Comparison of ENCODE assay signal across 10 cellular contexts in genomic region chr1:156742017-156742416, GRCh38. TPM values are rescaled to one million over a fixed set of nuclear protein-coding genes. Genes with fewer than 3 reads are reported as not detected.
A peak's percentile ranks its signal among the peaks of the same experiment; 100 is the strongest.
DNase-seq lines count a peak whose midpoint lies in the region; ATAC-seq, FAIRE-seq and TF ChIP-seq lines count a peak whose summit lies in the region.
"Had no signal": no experiment of that assay in that cellular context is flagged by ENCODE, and none has a peak within 500 bp of the region (broad histone marks: within the 10 kb centered on the region; RNA-seq: fewer than 3 reads in every experiment).

No MANE protein-coding gene starts in this region.

- H2AFZ ChIP-seq in keratinocyte (ENCODE audit: control insufficient read depth, low read length) = no peak overlapping the region

- no peak overlapping the region for H3K9ac ChIP-seq in keratinocyte (ENCODE audit: control insufficient read depth, extremely low read depth, insufficient read depth, low read length)

- CTCF ChIA-PET in activated CD4-positive, alpha-beta memory T cell treated with anti-CD3 and anti-CD28 coated beads for 36 hours (lab: Charles Lee) = interaction anchor here (0.6 to 6.1 kb wide), 8 partner anchors 10 to 97 kb away, joined by 3 to 64 read pairs (median 6); partner anchors contain the start of genes HDGF, ISG20L2 and METTL25B

- dilution Hi-C loops in keratinocyte (cut with MboI; ENCODE audit: extremely low pct_ligation_motif_present, low sequenced_read_pairs) = no loop called here

- H3K4me3 Mint-ChIP-seq in activated T-cell treated with anti-CD3 and anti-CD28 coated beads, Interleukin-2, amount 50 U/mL, for 4 hours = peak overlapping the region; percentile 92
- peak overlapping the region; percentile 89 for H3K4me3 Mint-ChIP-seq in activated CD4-positive, alpha-beta memory T cell treated with anti-CD3 and anti-CD28 coated beads for 36 hours

- peak overlapping the region; percentile 49 for H3K27ac ChIP-seq in keratinocyte (ENCODE audit: control insufficient read depth, insufficient read depth, low read length)
- peak overlapping the region; percentile 98 for H3K27ac ChIP-seq in temporal lobe (ENCODE audit: low read depth, low read length)

- peaks cover 50% of the 10 kb centered on the region for H3K79me2 ChIP-seq in keratinocyte (ENCODE audit: control insufficient read depth, insufficient read depth, low read length)

- no peak for DNase-seq in activated T-cell treated with anti-CD3 and anti-CD28 coated beads, Interleukin-2, amount 50 U/mL, for 4 hours
- DNase-seq in activated T-cell treated with anti-CD3 and anti-CD28 coated beads, Interleukin-2, amount 50 U/mL, for 1 hour = no peak
- DNase-seq in activated CD4-positive, alpha-beta memory T cell treated with anti-CD3 and anti-CD28 coated beads for 36 hours = peak; percentile 66
- no peak for DNase-seq in keratinocyte (ENCODE audit: low read depth, low spot score)
- DNase-seq in dedifferentiated amniotic fluid mesenchymal stem cell (ENCODE audit: extremely low spot score) = no peak
- no peak for DNase-seq in GM19239 (ENCODE audit: insufficient read length, low spot score)
- DNase-seq in mucosa of gallbladder (ENCODE audit: low spot score) = no peak
- DNase-seq: NCI-H2107 had no signal

- FAIRE-seq in keratinocyte (lab: Jason Lieb, UNC) = no peak
- FAIRE-seq in GM19239 (lab: Jason Lieb, UNC) = no peak

- peaks cover 28 to 38% of the 10 kb centered on the region in 2 experiments for H3K36me3 ChIP-seq in keratinocyte (ENCODE audit: control insufficient read depth in 2 of 2, extremely low read depth in 1 of 2, insufficient read depth in 2 of 2, low read length in 2 of 2)

- TF ChIP-seq CTCF in keratinocyte (optimal IDR thresholded peaks at IDR 0.05 in 1 of 3, IDR thresholded peaks at IDR 0.05 in 1 of 3, conservative IDR thresholded peaks at IDR 0.05 in 1 of 3; ENCODE audit: extremely low read depth in 1 of 3, insufficient read depth in 2 of 3, low read length in 3 of 3) = no peak

- peak overlapping the region; percentile 95 for H3K27ac Mint-ChIP-seq in activated CD4-positive, alpha-beta memory T cell treated with anti-CD3 and anti-CD28 coated beads for 36 hours

- peaks cover 18% of the 10 kb centered on the region for H3K4me1 ChIP-seq in keratinocyte (ENCODE audit: control insufficient read depth, extremely low read depth, insufficient read depth, low read length)

- POLR2A ChIA-PET in activated CD4-positive, alpha-beta memory T cell treated with anti-CD3 and anti-CD28 coated beads for 36 hours (lab: Charles Lee) = interaction anchor here (1.8 to 4.9 kb wide), 3 partner anchors 8 to 13 kb away, joined by 11 to 90 read pairs (median 48); partner anchors contain the start of genes HDGF, ISG20L2 and METTL25B

- H3K4me3 ChIP-seq in keratinocyte (ENCODE audit: control insufficient read depth in 2 of 3, extremely low read depth in 1 of 3, insufficient read depth in 2 of 3, low read depth in 1 of 3, low read length in 3 of 3) = no peak overlapping the region
- H3K4me3 ChIP-seq: lung had no signal

- no peaks in the 10 kb centered on the region for H3K27me3 Mint-ChIP-seq in activated T-cell treated with anti-CD3 and anti-CD28 coated beads, Interleukin-2, amount 50 U/mL, for 4 hours (ENCODE audit: low read depth)
- no peaks in the 10 kb centered on the region for H3K27me3 Mint-ChIP-seq in activated CD4-positive, alpha-beta memory T cell treated with anti-CD3 and anti-CD28 coated beads for 36 hours

- no peaks in the 10 kb centered on the region for H3K9me1 ChIP-seq in keratinocyte (ENCODE audit: control insufficient read depth, extremely low read depth, insufficient read depth, low read length)

- peaks cover 35% of the 10 kb centered on the region for H3K36me3 Mint-ChIP-seq in activated T-cell treated with anti-CD3 and anti-CD28 coated beads, Interleukin-2, amount 50 U/mL, for 4 hours (ENCODE audit: insufficient read depth)
- peaks cover 52% of the 10 kb centered on the region for H3K36me3 Mint-ChIP-seq in activated CD4-positive, alpha-beta memory T cell treated with anti-CD3 and anti-CD28 coated beads for 36 hours

- intact Hi-C loops in activated CD4-positive, alpha-beta memory T cell treated with anti-CD3 and anti-CD28 coated beads for 36 hours (cut with micrococcal nuclease) = loop anchor here (5.0 kb wide), 3 partner anchors 75 to 885 kb away; partner anchors contain the start of genes GON4L, SH2D2A, SMG5 and SYT11

- no peaks in the 10 kb centered on the region for H3K9me3 Mint-ChIP-seq in activated T-cell treated with anti-CD3 and anti-CD28 coated beads, Interleukin-2, amount 50 U/mL, for 4 hours
- H3K9me3 Mint-ChIP-seq in activated CD4-positive, alpha-beta memory T cell treated with anti-CD3 and anti-CD28 coated beads for 36 hours = no peaks in the 10 kb centered on the region

- no peaks in the 10 kb centered on the region for H4K20me1 ChIP-seq in keratinocyte (ENCODE audit: control insufficient read depth, extremely low read depth, insufficient read depth, low read length)

- peaks cover 37% of the 10 kb centered on the region for H3K4me1 Mint-ChIP-seq in activated T-cell treated with anti-CD3 and anti-CD28 coated beads, Interleukin-2, amount 50 U/mL, for 4 hours (ENCODE audit: low read depth)
- peaks cover 57% of the 10 kb centered on the region for H3K4me1 Mint-ChIP-seq in activated CD4-positive, alpha-beta memory T cell treated with anti-CD3 and anti-CD28 coated beads for 36 hours (ENCODE audit: low read depth)

- no peaks in the 10 kb centered on the region for H3K9me3 ChIP-seq in keratinocyte (ENCODE audit: control insufficient read depth, low read depth, low read length)

- no peaks in the 10 kb centered on the region for H3K27me3 ChIP-seq in keratinocyte (ENCODE audit: control insufficient read depth, extremely low read depth, insufficient read depth, low read length)

- ATAC-seq in activated T-cell treated with anti-CD3 and anti-CD28 coated beads, Interleukin-2, amount 50 U/mL, for 4 hours = no peak

- H3K4me2 ChIP-seq in keratinocyte (ENCODE audit: control insufficient read depth, extremely low read depth, insufficient read depth, low read depth, low read length) = peak overlapping the region; percentile 57

RNA-seq across cellular contexts. Expression of gene MRPL24, which starts 1.1 kb away (rescaled TPM):
- 100 to 1,000 TPM; 132 to 138 (median 132) TPM for total RNA-seq in activated T-cell treated with anti-CD3 and anti-CD28 coated beads, Interleukin-2, amount 50 U/mL, for 4 hours
- total RNA-seq in activated CD4-positive, alpha-beta memory T cell treated with anti-CD3 and anti-CD28 coated beads for 36 hours = 100 to 1,000 TPM; 105 to 106 TPM
- polyA plus RNA-seq in keratinocyte = 111 to 157 TPM (median 122 TPM) in 3 replicates
- polyA plus RNA-seq in keratinocyte (2011; ENCODE audit: low read depth) = 31.8 TPM
- polyA plus RNA-seq in keratinocyte (2011; cell fraction: cytosol; rRNA removed) = 112 and 122 TPM in 2 replicates
- 91.7 and 94.5 TPM in 2 replicates for polyA plus RNA-seq in keratinocyte (2011; cell fraction: nucleus; rRNA removed)
- 101 and 133 TPM in 2 replicates for polyA plus RNA-seq in keratinocyte (2012; ENCODE audit: low replicate concordance)
- 39.4 to 55.6 TPM (median 50.9 TPM) in 3 replicates for polyA minus RNA-seq in keratinocyte
- polyA minus RNA-seq in keratinocyte (2011; cell fraction: cytosol; rRNA and poly(A)+ RNA removed) = 43.4 TPM
- polyA minus RNA-seq in keratinocyte (2011; cell fraction: nucleus; rRNA and poly(A)+ RNA removed) = 16.8 and 19.2 TPM in 2 replicates
- 11.6 TPM for total RNA-seq in temporal lobe
- total RNA-seq in mucosa of gallbladder = 63.7 TPM

RNA-seq across cellular contexts. Expression of gene HDGF, which starts 9.5 kb away (rescaled TPM):
- total RNA-seq in activated T-cell treated with anti-CD3 and anti-CD28 coated beads, Interleukin-2, amount 50 U/mL, for 4 hours = 100 to 1,000 TPM; 221 to 249 (median 230) TPM
- 100 to 1,000 TPM; 357 to 365 TPM for total RNA-seq in activated CD4-positive, alpha-beta memory T cell treated with anti-CD3 and anti-CD28 coated beads for 36 hours
- 172 to 240 TPM (median 196 TPM) in 3 replicates for polyA plus RNA-seq in keratinocyte
- polyA plus RNA-seq in keratinocyte (2011; ENCODE audit: low read depth) = 161 TPM
- 221 and 240 TPM in 2 replicates for polyA plus RNA-seq in keratinocyte (2011; cell fraction: cytosol; rRNA removed)
- 107 and 111 TPM in 2 replicates for polyA plus RNA-seq in keratinocyte (2011; cell fraction: nucleus; rRNA removed)
- polyA plus RNA-seq in keratinocyte (2012; ENCODE audit: low replicate concordance) = 213 and 246 TPM in 2 replicates
- polyA minus RNA-seq in keratinocyte = 108 to 149 TPM (median 125 TPM) in 3 replicates
- 141 TPM for polyA minus RNA-seq in keratinocyte (2011; cell fraction: cytosol; rRNA and poly(A)+ RNA removed)
- 32.3 and 52.1 TPM in 2 replicates for polyA minus RNA-seq in keratinocyte (2011; cell fraction: nucleus; rRNA and poly(A)+ RNA removed)
- total RNA-seq in temporal lobe (72.0 TPM), mucosa of gallbladder (170 TPM)

RNA-seq across cellular contexts. Expression of gene ISG20L2, which starts 13.5 kb away (rescaled TPM):
- total RNA-seq in activated T-cell treated with anti-CD3 and anti-CD28 coated beads, Interleukin-2, amount 50 U/mL, for 4 hours = 10 to 100 TPM; 62.4 to 65.9 (median 63.8) TPM
- total RNA-seq in activated CD4-positive, alpha-beta memory T cell treated with anti-CD3 and anti-CD28 coated beads for 36 hours = 10 to 100 TPM; 35.6 to 36.8 TPM
- polyA plus RNA-seq in keratinocyte = 48.1 to 56.6 TPM (median 48.6 TPM) in 3 replicates
- 19.9 TPM for polyA plus RNA-seq in keratinocyte (2011; ENCODE audit: low read depth)
- 44.2 and 61.0 TPM in 2 replicates for polyA plus RNA-seq in keratinocyte (2011; cell fraction: cytosol; rRNA removed)
- 44.3 and 44.4 TPM in 2 replicates for polyA plus RNA-seq in keratinocyte (2011; cell fraction: nucleus; rRNA removed)
- 20.2 and 33.8 TPM in 2 replicates for polyA plus RNA-seq in keratinocyte (2012; ENCODE audit: low replicate concordance)
- polyA minus RNA-seq in keratinocyte = 47.8 to 55.4 TPM (median 54.2 TPM) in 3 replicates
- 25.9 TPM for polyA minus RNA-seq in keratinocyte (2011; cell fraction: cytosol; rRNA and poly(A)+ RNA removed)
- polyA minus RNA-seq in keratinocyte (2011; cell fraction: nucleus; rRNA and poly(A)+ RNA removed) = 18.7 and 32.7 TPM in 2 replicates
- total RNA-seq in temporal lobe = 5.9 TPM
- total RNA-seq in mucosa of gallbladder = 24.1 TPM

RNA-seq across cellular contexts. Expression of gene METTL25B, which starts 13.7 kb away (rescaled TPM):
- total RNA-seq in activated T-cell treated with anti-CD3 and anti-CD28 coated beads, Interleukin-2, amount 50 U/mL, for 4 hours = 10 to 100 TPM; 16.6 to 18.9 (median 18.5) TPM
- 10 to 100 TPM; 43.0 to 46.3 TPM for total RNA-seq in activated CD4-positive, alpha-beta memory T cell treated with anti-CD3 and anti-CD28 coated beads for 36 hours
- polyA plus RNA-seq in keratinocyte = 6.0 to 10.7 TPM (median 6.3 TPM) in 3 replicates
- 29.2 TPM for polyA plus RNA-seq in keratinocyte (2011; ENCODE audit: low read depth)
- 3.5 and 4.8 TPM in 2 replicates for polyA plus RNA-seq in keratinocyte (2011; cell fraction: cytosol; rRNA removed)
- 18.7 and 19.7 TPM in 2 replicates for polyA plus RNA-seq in keratinocyte (2011; cell fraction: nucleus; rRNA removed)
- polyA plus RNA-seq in keratinocyte (2012; ENCODE audit: low replicate concordance) = 10.8 and 31.9 TPM in 2 replicates
- polyA minus RNA-seq in keratinocyte = 4.8 to 11.0 TPM (median 7.8 TPM) in 3 replicates
- polyA minus RNA-seq in keratinocyte (2011; cell fraction: cytosol; rRNA and poly(A)+ RNA removed) = 8.4 TPM
- 7.8 and 10.3 TPM in 2 replicates for polyA minus RNA-seq in keratinocyte (2011; cell fraction: nucleus; rRNA and poly(A)+ RNA removed)
- 6.6 TPM for total RNA-seq in temporal lobe
- 48.0 TPM for total RNA-seq in mucosa of gallbladder

RNA-seq across cellular contexts. Expression of gene PRCC, which starts 25.3 kb away (rescaled TPM):
- 100 to 1,000 TPM; 108 to 111 (median 111) TPM for total RNA-seq in activated T-cell treated with anti-CD3 and anti-CD28 coated beads, Interleukin-2, amount 50 U/mL, for 4 hours
- 10 to 100 TPM; 58.6 to 67.2 TPM for total RNA-seq in activated CD4-positive, alpha-beta memory T cell treated with anti-CD3 and anti-CD28 coated beads for 36 hours
- polyA plus RNA-seq in keratinocyte = 29.9 to 70.7 TPM (median 40.4 TPM) in 3 replicates
- polyA plus RNA-seq in keratinocyte (2011; ENCODE audit: low read depth) = 21.7 TPM
- polyA plus RNA-seq in keratinocyte (2011; cell fraction: cytosol; rRNA removed) = 41.7 and 46.6 TPM in 2 replicates
- 54.2 and 58.5 TPM in 2 replicates for polyA plus RNA-seq in keratinocyte (2011; cell fraction: nucleus; rRNA removed)
- polyA plus RNA-seq in keratinocyte (2012; ENCODE audit: low replicate concordance) = 42.9 and 47.9 TPM in 2 replicates
- polyA minus RNA-seq in keratinocyte = 60.5 to 95.5 TPM (median 69.6 TPM) in 3 replicates
- 48.7 TPM for polyA minus RNA-seq in keratinocyte (2011; cell fraction: cytosol; rRNA and poly(A)+ RNA removed)
- 32.6 and 42.6 TPM in 2 replicates for polyA minus RNA-seq in keratinocyte (2011; cell fraction: nucleus; rRNA and poly(A)+ RNA removed)
- 26.3 TPM for total RNA-seq in temporal lobe
- total RNA-seq in mucosa of gallbladder = 57.8 TPM
